ENCODE assay signal across 2 cellular contexts in genomic region chr2:223918671-223919134, GRCh38.
TF ChIP-seq lines count a peak whose summit lies in the region.

No MANE protein-coding gene starts in this region.

TF ChIP-seq in IMR-90, 13 proteins besides CTCF, POLR2A, EP300 and RAD21:
- no peak for TF ChIP-seq RCOR1 (IDR thresholded peaks at IDR 0.05; ENCODE audit: insufficient replicate concordance, low read length)
- TF ChIP-seq MAZ (IDR thresholded peaks at IDR 0.05; ENCODE audit: borderline replicate concordance, low read depth, low read length), result no peak
- no peak for TF ChIP-seq SMC3 (IDR thresholded peaks at IDR 0.05; ENCODE audit: low read depth, low read length)
- TF ChIP-seq USF2 (IDR thresholded peaks at IDR 0.05; ENCODE audit: low read depth, low read length), result no peak
- no peak for TF ChIP-seq CEBPB (IDR thresholded peaks at IDR 0.05; ENCODE audit: low read depth, low read length)
TF ChIP-seq in IMR-90: peak in this region for 0.

TF ChIP-seq in HepG2, 621 proteins besides CTCF, POLR2A, EP300 and RAD21:
- no peak for TF ChIP-seq KDM1A (CRISPR knock-in tag; IDR thresholded peaks at IDR 0.05)
- 0 out of 2 replicates have a peak, but pooled peaks have one; percentile 11 for TF ChIP-seq ZNF687 (CRISPR knock-in tag; IDR thresholded peaks at IDR 0.05)
